Comparison of ENCODE assay signal across 1 cellular context in the genomic region with DNA sequence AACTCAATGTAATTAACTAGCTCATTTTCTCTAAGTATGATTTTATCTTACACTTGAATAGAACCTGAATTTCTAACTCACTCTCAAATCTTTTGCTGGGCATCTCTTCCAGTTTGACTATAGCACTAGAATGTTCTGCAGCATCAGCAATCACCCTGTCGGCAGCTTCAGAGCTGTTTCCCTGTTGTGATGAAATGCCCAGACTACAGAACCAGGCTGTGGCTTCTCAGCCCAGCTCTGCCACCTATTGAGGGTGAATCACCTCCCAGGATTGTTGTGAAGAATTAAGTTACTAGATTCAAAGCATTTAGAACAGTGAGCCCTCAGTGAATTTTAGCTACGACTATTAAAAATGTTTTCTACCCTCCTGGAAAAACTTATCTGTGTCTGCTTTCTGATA.
A peak's percentile ranks its signal among the peaks of the same experiment; 100 is the strongest.
TF ChIP-seq lines count a peak whose summit lies in the region.

No MANE protein-coding gene starts in this region.

TF ChIP-seq in SK-N-SH, 30 proteins besides CTCF, POLR2A, EP300 and RAD21 (continued from another document):
- TF ChIP-seq, protein P1, sequence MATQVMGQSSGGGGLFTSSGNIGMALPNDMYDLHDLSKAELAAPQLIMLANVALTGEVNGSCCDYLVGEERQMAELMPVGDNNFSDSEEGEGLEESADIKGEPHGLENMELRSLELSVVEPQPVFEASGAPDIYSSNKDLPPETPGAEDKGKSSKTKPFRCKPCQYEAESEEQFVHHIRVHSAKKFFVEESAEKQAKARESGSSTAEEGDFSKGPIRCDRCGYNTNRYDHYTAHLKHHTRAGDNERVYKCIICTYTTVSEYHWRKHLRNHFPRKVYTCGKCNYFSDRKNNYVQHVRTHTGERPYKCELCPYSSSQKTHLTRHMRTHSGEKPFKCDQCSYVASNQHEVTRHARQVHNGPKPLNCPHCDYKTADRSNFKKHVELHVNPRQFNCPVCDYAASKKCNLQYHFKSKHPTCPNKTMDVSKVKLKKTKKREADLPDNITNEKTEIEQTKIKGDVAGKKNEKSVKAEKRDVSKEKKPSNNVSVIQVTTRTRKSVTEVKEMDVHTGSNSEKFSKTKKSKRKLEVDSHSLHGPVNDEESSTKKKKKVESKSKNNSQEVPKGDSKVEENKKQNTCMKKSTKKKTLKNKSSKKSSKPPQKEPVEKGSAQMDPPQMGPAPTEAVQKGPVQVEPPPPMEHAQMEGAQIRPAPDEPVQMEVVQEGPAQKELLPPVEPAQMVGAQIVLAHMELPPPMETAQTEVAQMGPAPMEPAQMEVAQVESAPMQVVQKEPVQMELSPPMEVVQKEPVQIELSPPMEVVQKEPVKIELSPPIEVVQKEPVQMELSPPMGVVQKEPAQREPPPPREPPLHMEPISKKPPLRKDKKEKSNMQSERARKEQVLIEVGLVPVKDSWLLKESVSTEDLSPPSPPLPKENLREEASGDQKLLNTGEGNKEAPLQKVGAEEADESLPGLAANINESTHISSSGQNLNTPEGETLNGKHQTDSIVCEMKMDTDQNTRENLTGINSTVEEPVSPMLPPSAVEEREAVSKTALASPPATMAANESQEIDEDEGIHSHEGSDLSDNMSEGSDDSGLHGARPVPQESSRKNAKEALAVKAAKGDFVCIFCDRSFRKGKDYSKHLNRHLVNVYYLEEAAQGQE (IDR thresholded peaks at IDR 0.05; ENCODE audit: low read depth, low read length): no peak
- peak; percentile 39; the same call in 1 of the 2 replicates for TF ChIP-seq FOSL2 (IDR thresholded peaks at IDR 0.05; ENCODE audit: borderline replicate concordance, low read depth)
- no peak for TF ChIP-seq NRF1 (IDR thresholded peaks at IDR 0.05; ENCODE audit: low read depth, low read length)
- TF ChIP-seq POLR2AphosphoS5 (IDR thresholded peaks at IDR 0.05; ENCODE audit: low read depth, low read length): no peak
- TF ChIP-seq, protein P2, sequence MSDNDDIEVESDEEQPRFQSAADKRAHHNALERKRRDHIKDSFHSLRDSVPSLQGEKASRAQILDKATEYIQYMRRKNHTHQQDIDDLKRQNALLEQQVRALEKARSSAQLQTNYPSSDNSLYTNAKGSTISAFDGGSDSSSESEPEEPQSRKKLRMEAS (IDR thresholded peaks at IDR 0.05; ENCODE audit: low read depth): no peak
- TF ChIP-seq JUND (IDR thresholded peaks at IDR 0.05): peak; percentile 29; the same call in 1 of the 2 replicates
- no peak for TF ChIP-seq ELF1 (IDR thresholded peaks at IDR 0.05)
- TF ChIP-seq, protein P3, sequence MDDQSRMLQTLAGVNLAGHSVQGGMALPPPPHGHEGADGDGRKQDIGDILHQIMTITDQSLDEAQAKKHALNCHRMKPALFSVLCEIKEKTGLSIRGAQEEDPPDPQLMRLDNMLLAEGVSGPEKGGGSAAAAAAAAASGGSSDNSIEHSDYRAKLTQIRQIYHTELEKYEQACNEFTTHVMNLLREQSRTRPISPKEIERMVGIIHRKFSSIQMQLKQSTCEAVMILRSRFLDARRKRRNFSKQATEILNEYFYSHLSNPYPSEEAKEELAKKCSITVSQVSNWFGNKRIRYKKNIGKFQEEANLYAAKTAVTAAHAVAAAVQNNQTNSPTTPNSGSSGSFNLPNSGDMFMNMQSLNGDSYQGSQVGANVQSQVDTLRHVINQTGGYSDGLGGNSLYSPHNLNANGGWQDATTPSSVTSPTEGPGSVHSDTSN (IDR thresholded peaks at IDR 0.05): 0 out of 2 replicates have a peak, but pooled peaks have one; percentile 12
- TF ChIP-seq TCF12 (IDR thresholded peaks at IDR 0.05): 0 out of 2 replicates have a peak, but pooled peaks have one; percentile 20
- no peak for TF ChIP-seq RXRA (IDR thresholded peaks at IDR 0.05; ENCODE audit: borderline replicate concordance, low read depth)
